ENCODE assay signal across 11 cellular contexts in genomic region chr17:43702636-43703035, GRCh38. TPM values are rescaled to one million over a fixed set of nuclear protein-coding genes. Genes with fewer than 3 reads are reported as not detected.
DNase-seq lines count a peak whose midpoint lies in the region; ATAC-seq, FAIRE-seq and TF ChIP-seq lines count a peak whose summit lies in the region.
"Had no signal": no experiment of that assay in that cellular context is flagged by ENCODE, and none has a peak within 500 bp of the region (broad histone marks: within the 10 kb centered on the region; RNA-seq: fewer than 3 reads in every experiment).

No MANE protein-coding gene starts in this region.

- H3K36me3 ChIP-seq in IMR-90 (ENCODE audit: control insufficient read depth, insufficient read depth, low read length) (no peaks in the 10 kb centered on the region), ovary (no peaks in the 10 kb centered on the region)

- H3K9ac ChIP-seq in IMR-90 (ENCODE audit: low read depth, low read length): no peak overlapping the region
- H3K9ac ChIP-seq: parathyroid adenoma had no signal

- dilution Hi-C loops in IMR-90 (cut with HindIII; ENCODE audit: low sequenced_read_pairs, unreplicated experiment): no loop called here

- H4K20me1 ChIP-seq in IMR-90 (ENCODE audit: insufficient read depth, low read length): no peaks in the 10 kb centered on the region

- intact Hi-C loops in IMR-90 (cut with micrococcal nuclease): no loop called here
- intact Hi-C loops in ovary (cut with DNase I): no loop called here

- no peaks in the 10 kb centered on the region for H3K79me1 ChIP-seq in IMR-90 (ENCODE audit: low read depth in 1 of 2, low read length in 2 of 2)

- in situ Hi-C loops in IMR-90 (cut with MboI; ENCODE audit: low sequenced_read_pairs): no loop called here

- no peak overlapping the region for H3K4ac ChIP-seq in IMR-90 (ENCODE audit: low read depth, low read length)

- H3K56ac ChIP-seq in IMR-90 (ENCODE audit: extremely low read depth, insufficient read depth, low read length): no peak overlapping the region

- POLR2A ChIA-PET in IMR-90 (lab: Charles Lee; ENCODE audit: unreplicated experiment): no interaction called here

- peak; percentile 8 for DNase-seq in activated T-cell treated with anti-CD3 and anti-CD28 coated beads for 48 hours (ENCODE audit: low read depth)
- DNase-seq in activated T-cell treated with anti-CD3 and anti-CD28 coated beads, Interleukin-2, amount 50 U/mL, for 72 hours: no peak
- no peak for DNase-seq in IMR-90
- DNase-seq in SW480 (ENCODE audit: low spot score): peak; percentile 45
- DNase-seq in natural killer cell treated with Interleukin-12 subunit alpha and Interleukin-12 subunit beta and Interleukin-15 and Interleukin-18, amount 100 ng/mL, for 72 hours (ENCODE audit: low spot score): no peak
- DNase-seq in ovary: no peak
- no peak for DNase-seq in GM19239 (ENCODE audit: insufficient read length, low spot score)
- DNase-seq: activated gamma-delta T cell treated with Interleukin-2 at 50 U/mL for 16 hours; CD4-positive, alpha-beta memory T cell had no signal

- H3K27ac ChIP-seq in IMR-90 (ENCODE audit: insufficient read depth, low read length) (no peak overlapping the region), ovary (no peak overlapping the region)
- H3K27ac ChIP-seq: parathyroid adenoma had no signal

- H3K18ac ChIP-seq in IMR-90 (ENCODE audit: low read depth, low read length): no peak overlapping the region

- H3K9me3 ChIP-seq in IMR-90 (ENCODE audit: control insufficient read depth, insufficient read depth, low read length) (peaks cover 9% of the 10 kb centered on the region), ovary (no peaks in the 10 kb centered on the region)

- H2BK120ac ChIP-seq in IMR-90 (ENCODE audit: low read depth, low read length): no peak overlapping the region

- H2AFZ ChIP-seq in IMR-90 (replicated peaks; ENCODE audit: low read length, poor library complexity): no peak overlapping the region
- H2AFZ ChIP-seq: parathyroid adenoma had no signal

- no peak for TF ChIP-seq RAD21 in IMR-90 (IDR thresholded peaks at IDR 0.05; ENCODE audit: low read length)

- H3K9me1 ChIP-seq in IMR-90 (ENCODE audit: insufficient read depth, low read length): no peaks in the 10 kb centered on the region

- H3K36me3 Mint-ChIP-seq in activated T-cell treated with anti-CD3 and anti-CD28 coated beads, Interleukin-2, amount 50 U/mL, for 72 hours (ENCODE audit: insufficient read depth in 2 of 2): no peaks in the 10 kb centered on the region
- peaks cover 6% of the 10 kb centered on the region for H3K36me3 Mint-ChIP-seq in natural killer cell treated with Interleukin-12 subunit alpha and Interleukin-12 subunit beta and Interleukin-15 and Interleukin-18, amount 100 ng/mL, for 72 hours
- H3K36me3 Mint-ChIP-seq: CD4-positive, alpha-beta memory T cell had no signal

- H2AK9ac ChIP-seq in IMR-90 (replicated peaks; ENCODE audit: low read depth, low read length, poor library complexity): no peak overlapping the region

- peaks cover 28% of the 10 kb centered on the region for H3K27me3 Mint-ChIP-seq in activated T-cell treated with anti-CD3 and anti-CD28 coated beads, Interleukin-2, amount 50 U/mL, for 72 hours (ENCODE audit: low read depth)
- H3K27me3 Mint-ChIP-seq in natural killer cell treated with Interleukin-12 subunit alpha and Interleukin-12 subunit beta and Interleukin-15 and Interleukin-18, amount 100 ng/mL, for 72 hours: peaks cover 41 to 50% of the 10 kb centered on the region in 2 donors

- H3K4me3 Mint-ChIP-seq in activated T-cell treated with anti-CD3 and anti-CD28 coated beads, Interleukin-2, amount 50 U/mL, for 72 hours: no peak overlapping the region
- H3K4me3 Mint-ChIP-seq in natural killer cell treated with Interleukin-12 subunit alpha and Interleukin-12 subunit beta and Interleukin-15 and Interleukin-18, amount 100 ng/mL, for 72 hours: peak overlapping the region; percentile 30
- H3K4me3 Mint-ChIP-seq: CD4-positive, alpha-beta memory T cell had no signal

- H3K4me3 ChIP-seq in IMR-90 (ENCODE audit: insufficient read depth, low read depth, low read length): no peak overlapping the region
- H3K4me3 ChIP-seq in ovary: no peak overlapping the region

- H2BK5ac ChIP-seq in IMR-90 (ENCODE audit: low read depth, low read length, poor library complexity, severe bottlenecking): no peak overlapping the region

- H3K27me3 ChIP-seq in IMR-90 (ENCODE audit: control insufficient read depth, insufficient read depth, low read length): peaks cover 19% of the 10 kb centered on the region
- H3K27me3 ChIP-seq in ovary: no peaks in the 10 kb centered on the region

- CTCF ChIA-PET in IMR-90 (lab: Yijun Ruan, JAX): no interaction called here

- no TSS peak for BruUV-seq in IMR-90 (replicated peaks; lab: Mats Ljungman, UMichigan)

- no peak overlapping the region for H2BK20ac ChIP-seq in IMR-90 (ENCODE audit: low read depth, low read length)

- no peak overlapping the region for H3K4me2 ChIP-seq in IMR-90 (ENCODE audit: low read depth, low read length)

- no peak overlapping the region for H4K91ac ChIP-seq in IMR-90 (ENCODE audit: insufficient read depth, low read depth, low read length)

- no peak overlapping the region for H2BK15ac ChIP-seq in IMR-90 (ENCODE audit: low read depth, low read length)

- WGBS in IMR-90 (ENCODE audit: extremely low coverage in 2 of 2, insufficient read length in 1 of 2), 2 experiments: no CpG with 5 or more reads among the region's 4 CpGs
- 87 to 88% (median 87%) methylated on average over 4 of the region's 4 CpGs for WGBS in ovary, 3 donors

- no peak overlapping the region for H2AK5ac ChIP-seq in IMR-90 (ENCODE audit: low read depth, low read length)

- H4K5ac ChIP-seq in IMR-90 (ENCODE audit: low read depth, low read length): no peak overlapping the region

- TF ChIP-seq POLR2A in IMR-90 (IDR thresholded peaks at IDR 0.05; ENCODE audit: low read depth, low read length): no peak
- no peak for TF ChIP-seq POLR2A in ovary (IDR thresholded peaks at IDR 0.05)

- no peak overlapping the region for H3K14ac ChIP-seq in IMR-90 (replicated peaks; ENCODE audit: low read depth, low read length)

- H3K4me1 ChIP-seq in IMR-90 (ENCODE audit: control insufficient read depth, insufficient read depth, low read length) (peaks cover 5% of the 10 kb centered on the region; the same call in 1 of the 2 replicates), ovary (ENCODE audit: insufficient read depth) (no peaks in the 10 kb centered on the region)
- H3K4me1 ChIP-seq: parathyroid adenoma had no signal

- TF ChIP-seq CTCF in IMR-90 (conservative IDR thresholded peaks at IDR 0.05; ENCODE audit: low read depth, low read length): no peak
- TF ChIP-seq CTCF in ovary (IDR thresholded peaks at IDR 0.05): no peak

- H3K4me1 Mint-ChIP-seq in activated T-cell treated with anti-CD3 and anti-CD28 coated beads, Interleukin-2, amount 50 U/mL, for 72 hours (ENCODE audit: low read depth): peaks cover 22% of the 10 kb centered on the region
- H3K4me1 Mint-ChIP-seq in natural killer cell treated with Interleukin-12 subunit alpha and Interleukin-12 subunit beta and Interleukin-15 and Interleukin-18, amount 100 ng/mL, for 72 hours (ENCODE audit: low read depth in 2 of 2): peaks cover 35 to 36% of the 10 kb centered on the region in 2 donors

- no peak for ATAC-seq in activated T-cell treated with anti-CD3 and anti-CD28 coated beads, Interleukin-2, amount 50 U/mL, for 72 hours (replicated peaks in 1 of 2)
- ATAC-seq in IMR-90 (ENCODE audit: low read depth) (no peak), HG03442 (IDR thresholded peaks at IDR 0.05; ENCODE audit: unreplicated experiment) (no peak)
- ATAC-seq in natural killer cell treated with Interleukin-12 subunit alpha and Interleukin-12 subunit beta and Interleukin-15 and Interleukin-18, amount 100 ng/mL, for 72 hours: no peak

- no peak overlapping the region for H4K8ac ChIP-seq in IMR-90 (ENCODE audit: low read depth in 2 of 2, low read length in 2 of 2)

- no peak overlapping the region for H3K27ac Mint-ChIP-seq in activated T-cell treated with anti-CD3 and anti-CD28 coated beads, Interleukin-2, amount 50 U/mL, for 72 hours
- peak overlapping the region; percentile 5 to 59 for H3K27ac Mint-ChIP-seq in natural killer cell treated with Interleukin-12 subunit alpha and Interleukin-12 subunit beta and Interleukin-15 and Interleukin-18, amount 100 ng/mL, for 72 hours
- H3K27ac Mint-ChIP-seq: CD4-positive, alpha-beta memory T cell had no signal

- no peak for TF ChIP-seq EP300 in ovary (IDR thresholded peaks at IDR 0.05)

- FAIRE-seq in GM19239 (lab: Jason Lieb, UNC): no peak

- H3K9me3 Mint-ChIP-seq in activated T-cell treated with anti-CD3 and anti-CD28 coated beads, Interleukin-2, amount 50 U/mL, for 72 hours: no peaks in the 10 kb centered on the region
- no peaks in the 10 kb centered on the region for H3K9me3 Mint-ChIP-seq in natural killer cell treated with Interleukin-12 subunit alpha and Interleukin-12 subunit beta and Interleukin-15 and Interleukin-18, amount 100 ng/mL, for 72 hours
- H3K9me3 Mint-ChIP-seq: CD4-positive, alpha-beta memory T cell had no signal

- H3K23ac ChIP-seq in IMR-90 (ENCODE audit: low read depth, low read length): no peak overlapping the region

RNA-seq across cellular contexts. Expression of gene MEOX1, which starts 40.9 kb away (rescaled TPM):
- under 1 TPM; 0.36 to 0.37 TPM for total RNA-seq in activated T-cell treated with anti-CD3 and anti-CD28 coated beads, Interleukin-2, amount 50 U/mL, for 72 hours
- 0.72 and 0.83 TPM in 2 replicates for total RNA-seq in IMR-90 (2012; rRNA removed)
- polyA plus RNA-seq in IMR-90 (2012; rRNA removed): 0.48 and 0.52 TPM in 2 replicates
- 0.40 and 0.52 TPM in 2 replicates for polyA plus RNA-seq in IMR-90 (2012; cell fraction: cytosol; rRNA removed)
- 0.32 and 0.38 TPM in 2 replicates for polyA plus RNA-seq in IMR-90 (2012; cell fraction: nucleus; rRNA removed; ENCODE audit: low replicate concordance)
- total RNA-seq in natural killer cell treated with Interleukin-12 subunit alpha and Interleukin-12 subunit beta and Interleukin-15 and Interleukin-18, amount 100 ng/mL, for 72 hours: not detected
- total RNA-seq in ovary: 1 to 10 TPM in 4 of 7 donors, under 1 TPM in 2, not detected in 1; 0.22 to 3.8 (median 1.2) TPM
- 1 to 10 TPM in 1 of 2 donors, under 1 TPM in 1; 0.35 to 7.7 TPM for polyA plus RNA-seq in ovary

RNA-seq across cellular contexts. Expression of gene SOST, which starts 56.0 kb away (rescaled TPM):
- total RNA-seq in activated T-cell treated with anti-CD3 and anti-CD28 coated beads, Interleukin-2, amount 50 U/mL, for 72 hours: not detected
- total RNA-seq in IMR-90 (2012; rRNA removed): not detected in 2 replicates
- polyA plus RNA-seq in IMR-90 (2012; rRNA removed): not detected in 2 replicates
- polyA plus RNA-seq in IMR-90 (2012; cell fraction: cytosol; rRNA removed): not detected in 2 replicates
- not detected in 2 replicates for polyA plus RNA-seq in IMR-90 (2012; cell fraction: nucleus; rRNA removed; ENCODE audit: low replicate concordance)
- not detected for total RNA-seq in natural killer cell treated with Interleukin-12 subunit alpha and Interleukin-12 subunit beta and Interleukin-15 and Interleukin-18, amount 100 ng/mL, for 72 hours
- not detected for total RNA-seq in ovary
- under 1 TPM in 1 of 2 donors, not detected in 1; 0.30 TPM for polyA plus RNA-seq in ovary
- total RNA-seq: CD4-positive, alpha-beta memory T cell had no signal
- polyA plus RNA-seq: CD4-positive, alpha-beta memory T cell had no signal

Comparison
In these comparisons a context has a peak if more than half of its experiments do, and no peak if none do; other contexts are left out.
1. DNase-seq: peak in activated T-cell treated with anti-CD3 and anti-CD28 coated beads for 48 hours (single experiment) and SW480 (single experiment); none in activated T-cell treated with anti-CD3 and anti-CD28 coated beads, Interleukin-2, amount 50 U/mL, for 72 hours (0 of 2), IMR-90 (single experiment), natural killer cell treated with Interleukin-12 subunit alpha and Interleukin-12 subunit beta and Interleukin-15 and Interleukin-18, amount 100 ng/mL, for 72 hours (single experiment), ovary (0 of 5) and GM19239 (single experiment).